18 cellular contexts compared by ENCODE assay signal in the genomic region with DNA sequence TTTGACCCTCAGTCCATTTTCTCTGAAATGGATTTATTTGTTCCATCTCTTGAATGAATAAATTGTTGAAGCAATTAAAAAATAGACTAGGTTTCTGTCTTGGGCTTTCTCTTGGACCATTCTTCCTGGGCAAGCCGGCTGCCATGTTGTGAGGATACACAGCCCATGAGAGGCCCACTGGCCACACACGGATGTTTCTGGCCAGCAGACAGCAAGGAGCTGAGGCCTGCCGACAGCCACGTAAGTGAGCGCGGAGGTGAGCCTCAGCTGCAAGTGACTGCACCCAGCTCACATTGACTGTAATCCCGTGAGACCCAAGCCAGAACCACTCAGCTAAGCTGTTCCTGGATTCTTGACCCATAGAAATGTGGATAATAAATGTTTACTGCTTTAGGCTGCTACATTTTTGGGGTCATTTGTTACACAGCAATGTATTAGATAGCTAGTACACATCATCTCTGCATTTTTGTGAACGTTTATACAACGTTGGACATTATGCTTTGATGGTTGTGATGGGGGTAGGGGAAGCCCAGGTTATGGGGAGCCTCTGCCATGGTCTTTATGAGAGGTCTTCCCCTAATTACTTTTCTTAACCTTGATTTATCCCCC. TPM values are rescaled to one million over a fixed set of nuclear protein-coding genes. Genes with fewer than 3 reads are reported as not detected.
DNase-seq lines count a peak whose midpoint lies in the region; ATAC-seq and TF ChIP-seq lines count a peak whose summit lies in the region.
"Had no signal": no experiment of that assay in that cellular context is flagged by ENCODE, and none has a peak within 500 bp of the region (broad histone marks: within the 10 kb centered on the region; RNA-seq: fewer than 3 reads in every experiment).

No MANE protein-coding gene starts in this region.

- WGBS in ovary, 3 donors: 91 to 94% (median 93%) methylated on average over 9 of the region's 9 CpGs

- DNase-seq in Right ventricle myocardium superior (no peak), right atrium auricular region (ENCODE audit: low spot score) (no peak), activated B cell treated with CpG ODN at 0.5 μM for 24 hours (no peak), memory B cell (ENCODE audit: low spot score in 2 of 2) (no peak), ureter (ENCODE audit: low spot score) (peak; percentile 22), NCI-H345 (lab: John Stamatoyannopoulos, UW) (no peak), ovary (no peak), NCI-H2196 treated with DMSO at 0.1 percent for 48 hours (lab: John Stamatoyannopoulos, UW; ENCODE audit: unreplicated experiment) (no peak)
- DNase-seq: BE2C; CD8-positive, alpha-beta T cell; DMS79; GOT3; KG1; NCI-H1048; NCI-H1436 treated with DMSO at 0.1 percent for 48 hours; NCI-H2081; NCI-H524 treated with DMSO at 0.1 percent for 48 hours had no signal

- no peak for TF ChIP-seq EP300 in ovary (IDR thresholded peaks at IDR 0.05)

- intact Hi-C loops in Right ventricle myocardium superior (cut with DNase I) (no loop called here), activated B cell treated with CpG ODN at 0.5 μM for 24 hours (cut with micrococcal nuclease) (loop anchor here (1.0 to 10.0 kb wide), 4 partner anchors 23 to 177 kb away; a partner anchor contains a TSS), ovary (cut with DNase I) (no loop called here)

- peak overlapping the region; percentile 95 for H3K27ac Mint-ChIP-seq in activated B cell treated with CpG ODN at 0.5 μM for 24 hours
- peak overlapping the region; percentile 88 for H3K27ac Mint-ChIP-seq in memory B cell
- H3K27ac Mint-ChIP-seq: CD8-positive, alpha-beta T cell had no signal

- no peak for TF ChIP-seq POLR2A in ovary (IDR thresholded peaks at IDR 0.05)

- H3K27ac ChIP-seq in right atrium auricular region: no peak overlapping the region
- no peak overlapping the region for H3K27ac ChIP-seq in ovary
- H3K27ac ChIP-seq: 22Rv1 had no signal

- H3K9me3 Mint-ChIP-seq in activated B cell treated with CpG ODN at 0.5 μM for 24 hours: no peaks in the 10 kb centered on the region
- no peaks in the 10 kb centered on the region for H3K9me3 Mint-ChIP-seq in memory B cell
- H3K9me3 Mint-ChIP-seq: CD8-positive, alpha-beta T cell had no signal

- TF ChIP-seq CTCF in right atrium auricular region (IDR thresholded peaks at IDR 0.05): no peak
- no peak for TF ChIP-seq CTCF in activated B cell treated with CpG ODN at 0.5 μM for 24 hours (IDR thresholded peaks at IDR 0.05)
- no peak for TF ChIP-seq CTCF in ovary (IDR thresholded peaks at IDR 0.05)

- H3K4me1 ChIP-seq in right atrium auricular region (peaks cover 0 to 11% of the 10 kb centered on the region in 2 donors), ovary (ENCODE audit: insufficient read depth) (peaks cover 1% of the 10 kb centered on the region)
- H3K4me1 ChIP-seq: BE2C had no signal

- H3K9me3 ChIP-seq in right atrium auricular region (no peaks in the 10 kb centered on the region), ovary (no peaks in the 10 kb centered on the region)
- H3K9me3 ChIP-seq: BE2C had no signal

- POLR2A ChIA-PET in activated B cell treated with CpG ODN at 0.5 μM for 24 hours (lab: Charles Lee): interaction anchor here (0.6 to 6.3 kb wide), 6 partner anchors 8 to 1491 kb away, joined by 3 to 86 read pairs (median 4); a partner anchor contains a TSS

- no peaks in the 10 kb centered on the region for H3K27me3 Mint-ChIP-seq in activated B cell treated with CpG ODN at 0.5 μM for 24 hours
- no peaks in the 10 kb centered on the region for H3K27me3 Mint-ChIP-seq in memory B cell

- H3K4me1 Mint-ChIP-seq in activated B cell treated with CpG ODN at 0.5 μM for 24 hours: peaks cover 87% of the 10 kb centered on the region
- peaks cover 52% of the 10 kb centered on the region for H3K4me1 Mint-ChIP-seq in memory B cell

- peak overlapping the region; percentile 77 for H3K4me3 Mint-ChIP-seq in activated B cell treated with CpG ODN at 0.5 μM for 24 hours
- H3K4me3 Mint-ChIP-seq in memory B cell: peak overlapping the region; percentile 8
- H3K4me3 Mint-ChIP-seq: CD8-positive, alpha-beta T cell had no signal

- H3K36me3 Mint-ChIP-seq in activated B cell treated with CpG ODN at 0.5 μM for 24 hours (ENCODE audit: low read depth) (peaks cover 38% of the 10 kb centered on the region), memory B cell (peaks cover 10% of the 10 kb centered on the region)

- H3K4me3 ChIP-seq in right atrium auricular region: no peak overlapping the region
- no peak overlapping the region for H3K4me3 ChIP-seq in ovary

- H3K36me3 ChIP-seq in right atrium auricular region: peaks cover 59% of the 10 kb centered on the region
- H3K36me3 ChIP-seq in ovary: peaks cover 2% of the 10 kb centered on the region

- CTCF ChIA-PET in activated B cell treated with CpG ODN at 0.5 μM for 24 hours (lab: Charles Lee): interaction anchor here (1.0 to 3.1 kb wide), 4 partner anchors 24 to 63 kb away, joined by 3 to 13 read pairs (median 5); no protein-coding TSS in a partner anchor

- H3K27me3 ChIP-seq in right atrium auricular region: no peaks in the 10 kb centered on the region
- no peaks in the 10 kb centered on the region for H3K27me3 ChIP-seq in ovary
- H3K27me3 ChIP-seq: BE2C had no signal

- ATAC-seq in Right ventricle myocardium superior (ENCODE audit: poor library complexity) (peak; percentile 4), activated B cell treated with CpG ODN at 0.5 μM for 24 hours (ENCODE audit: low read depth) (no peak), memory B cell (ENCODE audit: low read depth) (no peak)
- ATAC-seq: CD8-positive, alpha-beta T cell had no signal

RNA-seq across cellular contexts. Expression of a gene that starts 22.8 kb away (rescaled TPM):
- total RNA-seq in Right ventricle myocardium superior (448 TPM), right atrium auricular region (100 to 1,000 TPM; 188 to 352 TPM), activated B cell treated with CpG ODN at 0.5 μM for 24 hours (111 and 124 TPM in 2 replicates), ureter (85.7 TPM), ovary (10 to 100 TPM; 26.8 to 82.4 (median 63.8) TPM)
- 10 to 100 TPM; 19.4 to 58.6 TPM for polyA plus RNA-seq in ovary

RNA-seq across cellular contexts. Expression of a gene that starts 40.7 kb away (rescaled TPM):
- 21.9 TPM for total RNA-seq in Right ventricle myocardium superior
- 10 to 100 TPM; 37.2 to 38.6 TPM for total RNA-seq in right atrium auricular region
- total RNA-seq in activated B cell treated with CpG ODN at 0.5 μM for 24 hours: 3.5 and 3.7 TPM in 2 replicates
- total RNA-seq in ureter: 15.9 TPM
- 10 to 100 TPM in 3 of 7 donors, 1 to 10 TPM in 4; 1.7 to 12.4 (median 9.6) TPM for total RNA-seq in ovary
- 1 to 10 TPM; 5.3 to 8.2 TPM for polyA plus RNA-seq in ovary
